Comparison of ENCODE assay signal across 8 cellular contexts in genomic region chr10:27242951-27243551, GRCh38. TPM values are rescaled to one million over a fixed set of nuclear protein-coding genes. Genes with fewer than 3 reads are reported as not detected.
A peak's percentile ranks its signal among the peaks of the same experiment; 100 is the strongest.
DNase-seq lines count a peak whose midpoint lies in the region; ATAC-seq and TF ChIP-seq lines count a peak whose summit lies in the region.

No MANE protein-coding gene starts in this region.

- no peak for TF ChIP-seq CTCF in IMR-90 (conservative IDR thresholded peaks at IDR 0.05; ENCODE audit: low read depth, low read length)
- TF ChIP-seq CTCF in type B pancreatic cell (conservative IDR thresholded peaks at IDR 0.05): no peak

- peak overlapping the region; percentile 96 for H3K14ac ChIP-seq in IMR-90 (replicated peaks; ENCODE audit: low read depth, low read length)

- no peaks in the 10 kb centered on the region for H3K9me3 ChIP-seq in IMR-90 (ENCODE audit: control insufficient read depth, insufficient read depth, low read length)

- H2BK120ac ChIP-seq in IMR-90 (ENCODE audit: low read depth, low read length): peak overlapping the region; percentile 71

- peak overlapping the region; percentile 95 for H3K4ac ChIP-seq in IMR-90 (ENCODE audit: low read depth, low read length)

- H3K27ac Mint-ChIP-seq in activated naive CD4-positive, alpha-beta T cell treated with anti-CD3 and anti-CD28 coated beads, Interleukin-2, amount 50 U/mL, for 24 hours: peak overlapping the region; percentile 95
- peak overlapping the region; percentile 97 for H3K27ac Mint-ChIP-seq in type B pancreatic cell

- no peak for TF ChIP-seq POLR2A in IMR-90 (IDR thresholded peaks at IDR 0.05; ENCODE audit: low read depth, low read length)

- DNase-seq in COR-L47 (lab: John Stamatoyannopoulos, UW): peak; percentile 34
- DNase-seq in IMR-90: peak; percentile 82
- DNase-seq in SHP77 treated with DMSO at 0.1 percent for 48 hours (lab: John Stamatoyannopoulos, UW): peak; percentile 53
- DNase-seq in glomerular visceral epithelial cell (ENCODE audit: extremely low spot score): peak; percentile 82
- DNase-seq in nucleus accumbens (lab: John Stamatoyannopoulos, UW): peak in 46 of 56 donors; percentile 4 to 84 (median 54)
- no peak for DNase-seq in type B pancreatic cell (ENCODE audit: extremely low spot score, unreplicated experiment)

- H2AFZ ChIP-seq in IMR-90 (replicated peaks; ENCODE audit: low read length, poor library complexity): peak overlapping the region; percentile 96

- peak overlapping the region; percentile 98 for H3K4me3 Mint-ChIP-seq in activated naive CD4-positive, alpha-beta T cell treated with anti-CD3 and anti-CD28 coated beads, Interleukin-2, amount 50 U/mL, for 24 hours
- peak overlapping the region; percentile 94 for H3K4me3 Mint-ChIP-seq in type B pancreatic cell

- H3K36me3 Mint-ChIP-seq in activated naive CD4-positive, alpha-beta T cell treated with anti-CD3 and anti-CD28 coated beads, Interleukin-2, amount 50 U/mL, for 24 hours: peaks cover 2% of the 10 kb centered on the region
- H3K36me3 Mint-ChIP-seq in type B pancreatic cell: peaks cover 4% of the 10 kb centered on the region

- no peaks in the 10 kb centered on the region for H3K9me3 Mint-ChIP-seq in activated naive CD4-positive, alpha-beta T cell treated with anti-CD3 and anti-CD28 coated beads, Interleukin-2, amount 50 U/mL, for 24 hours
- no peaks in the 10 kb centered on the region for H3K9me3 Mint-ChIP-seq in type B pancreatic cell

- POLR2A ChIA-PET in IMR-90 (lab: Charles Lee; ENCODE audit: unreplicated experiment): interaction anchor here (0.6 kb wide), 1 partner anchor 10 kb away, joined by 4 read pairs; no protein-coding TSS in a partner anchor

- H3K18ac ChIP-seq in IMR-90 (ENCODE audit: low read depth, low read length): peak overlapping the region; percentile 60

- 0% methylated on average over 2 of the region's 12 CpGs; no CpG with 5 or more reads in 1 of the 2 experiments for WGBS in IMR-90 (ENCODE audit: extremely low coverage in 2 of 2, insufficient read length in 1 of 2), 2 experiments

- H3K23ac ChIP-seq in IMR-90 (ENCODE audit: low read depth, low read length): peak overlapping the region; percentile 90

- ATAC-seq in GM19463 (IDR thresholded peaks at IDR 0.05; ENCODE audit: unreplicated experiment) (peak; percentile 33), IMR-90 (ENCODE audit: low read depth) (peak; percentile 15; the same call in 1 of the 2 replicates)

- peak overlapping the region; percentile 69 for H3K4me2 ChIP-seq in IMR-90 (ENCODE audit: low read depth, low read length)

- H3K79me1 ChIP-seq in IMR-90 (ENCODE audit: low read depth in 1 of 2, low read length in 2 of 2): peaks cover 0 to 25% of the 10 kb centered on the region in 2 experiments; a peak in 2 of 4 replicates

- peak overlapping the region; percentile 42; the same call in 1 of the 2 replicates for H2BK20ac ChIP-seq in IMR-90 (ENCODE audit: low read depth, low read length)

- H4K8ac ChIP-seq in IMR-90 (ENCODE audit: low read depth in 2 of 2, low read length in 2 of 2): peak overlapping the region; percentile 85 to 99

- no TSS peak for BruUV-seq in IMR-90 (replicated peaks; lab: Mats Ljungman, UMichigan)

- peak overlapping the region; percentile 86 for H2AK9ac ChIP-seq in IMR-90 (replicated peaks; ENCODE audit: low read depth, low read length, poor library complexity)

- H3K56ac ChIP-seq in IMR-90 (ENCODE audit: extremely low read depth, insufficient read depth, low read length): peak overlapping the region; percentile 68

- H3K27me3 Mint-ChIP-seq in activated naive CD4-positive, alpha-beta T cell treated with anti-CD3 and anti-CD28 coated beads, Interleukin-2, amount 50 U/mL, for 24 hours: no peaks in the 10 kb centered on the region
- H3K27me3 Mint-ChIP-seq in type B pancreatic cell: peaks cover 5% of the 10 kb centered on the region

- CTCF ChIA-PET in IMR-90 (lab: Yijun Ruan, JAX): interaction anchor here (1.7 kb wide), 1 partner anchor 19 kb away, joined by 4 read pairs; no protein-coding TSS in a partner anchor

- H3K9ac ChIP-seq in IMR-90 (ENCODE audit: low read depth, low read length): peak overlapping the region; percentile 88

- H3K9me1 ChIP-seq in IMR-90 (ENCODE audit: insufficient read depth, low read length): peaks cover 2% of the 10 kb centered on the region

- no peaks in the 10 kb centered on the region; the same call in 1 of the 2 replicates for H3K36me3 ChIP-seq in IMR-90 (ENCODE audit: control insufficient read depth, insufficient read depth, low read length)

- H4K5ac ChIP-seq in IMR-90 (ENCODE audit: low read depth, low read length): peak overlapping the region; percentile 60

- peak overlapping the region; percentile 82 for H3K27ac ChIP-seq in IMR-90 (ENCODE audit: insufficient read depth, low read length)

- H4K20me1 ChIP-seq in IMR-90 (ENCODE audit: insufficient read depth, low read length): no peaks in the 10 kb centered on the region

- peak overlapping the region; percentile 75 for H2BK5ac ChIP-seq in IMR-90 (ENCODE audit: low read depth, low read length, poor library complexity, severe bottlenecking)

- peaks cover 30% of the 10 kb centered on the region for H3K4me1 Mint-ChIP-seq in activated naive CD4-positive, alpha-beta T cell treated with anti-CD3 and anti-CD28 coated beads, Interleukin-2, amount 50 U/mL, for 24 hours
- H3K4me1 Mint-ChIP-seq in type B pancreatic cell (ENCODE audit: unreplicated experiment): peaks cover 15% of the 10 kb centered on the region

- peak overlapping the region; percentile 79 for H4K91ac ChIP-seq in IMR-90 (ENCODE audit: insufficient read depth, low read depth, low read length)

- peak overlapping the region; percentile 76 for H2AK5ac ChIP-seq in IMR-90 (ENCODE audit: low read depth, low read length)

- intact Hi-C loops in IMR-90 (cut with micrococcal nuclease): loop anchor here (1.0 to 5.0 kb wide), 2 partner anchors 88 to 259 kb away; partner anchors contain the start of genes MASTL and RAB18

- H3K4me1 ChIP-seq in IMR-90 (ENCODE audit: control insufficient read depth, insufficient read depth, low read length): peaks cover 9% of the 10 kb centered on the region

- peak overlapping the region; percentile 44 for H3K4me3 ChIP-seq in IMR-90 (ENCODE audit: insufficient read depth, low read depth, low read length)

- no peaks in the 10 kb centered on the region; the same call in 1 of the 2 replicates for H3K27me3 ChIP-seq in IMR-90 (ENCODE audit: control insufficient read depth, insufficient read depth, low read length)

- 0 out of 3 replicates have a peak overlapping the region, but pooled peaks have one; percentile 13 for H2BK15ac ChIP-seq in IMR-90 (ENCODE audit: low read depth, low read length)

- dilution Hi-C loops in IMR-90 (cut with HindIII; ENCODE audit: low sequenced_read_pairs, unreplicated experiment): no loop called here

- no peak for TF ChIP-seq RAD21 in IMR-90 (IDR thresholded peaks at IDR 0.05; ENCODE audit: low read length)

- in situ Hi-C loops in IMR-90 (cut with MboI; ENCODE audit: low sequenced_read_pairs): loop anchor here (10.0 kb wide), 1 partner anchor 262 kb away; the partner anchor contains the start of gene RAB18

TF ChIP-seq in IMR-90, 13 proteins besides CTCF, POLR2A, EP300 and RAD21:
- TF ChIP-seq CEBPB (IDR thresholded peaks at IDR 0.05; ENCODE audit: low read depth, low read length): no peak
- peak; percentile 49; the same call in 1 of the 2 replicates for TF ChIP-seq BHLHE40 (IDR thresholded peaks at IDR 0.05; ENCODE audit: low read depth, low read length)

RNA-seq across cellular contexts. Expression of gene ACBD5, which starts 2.5 kb away (rescaled TPM):
- 11.7 and 19.4 TPM in 2 replicates for total RNA-seq in IMR-90 (2012; rRNA removed)
- polyA plus RNA-seq in IMR-90 (2012; rRNA removed): 6.5 and 7.7 TPM in 2 replicates
- 2.0 and 2.2 TPM in 2 replicates for polyA plus RNA-seq in IMR-90 (2012; cell fraction: cytosol; rRNA removed)
- polyA plus RNA-seq in IMR-90 (2012; cell fraction: nucleus; rRNA removed; ENCODE audit: low replicate concordance): 1.3 and 4.8 TPM in 2 replicates
- total RNA-seq in type B pancreatic cell (ENCODE audit: low replicate concordance): 21.1 and 24.3 TPM in 2 replicates
